25 cellular contexts compared by ENCODE assay signal in genomic region chr15:27592036-27592725, GRCh38.
DNase-seq lines count a peak whose midpoint lies in the region; TF ChIP-seq lines count a peak whose summit lies in the region.
"Had no signal": no experiment of that assay in that cellular context is flagged by ENCODE, and none has a peak within 500 bp of the region (broad histone marks: within the 10 kb centered on the region; RNA-seq: fewer than 3 reads in every experiment).

No MANE protein-coding gene starts in this region.

- H3K4me3 Mint-ChIP-seq in activated T-helper 2 cell treated with anti-CD3 and anti-CD28 coated beads, Interferon-gamma antibody, Interleukin-2, Interleukin-4, amounts not matched to agents 10 μg/mL and 5 μg/mL and 100 μg/mL, durations not matched to agents 14 hours and 24 hours and 36 hours (ENCODE audit: low read depth), result no peak overlapping the region
- H3K4me3 Mint-ChIP-seq: activated CD4-positive, alpha-beta T cell treated with anti-CD3 and anti-CD28 coated beads for 36 hours; dendritic cell treated with granulocyte-macrophage colony-stimulating factor and Interleukin-4, amounts not matched to agents 40 ng/mL and 50 ng/mL, for 4 days; T-helper 17 cell had no signal

- H3K27me3 ChIP-seq in MM.1S (replicated peaks; ENCODE audit: insufficient read depth, low read length), result no peaks in the 10 kb centered on the region
- H3K27me3 ChIP-seq in uterus, result no peaks in the 10 kb centered on the region
- H3K27me3 ChIP-seq: MG63, neutrophil had no signal

- peaks cover 46% of the 10 kb centered on the region for H3K9me3 Mint-ChIP-seq in activated T-helper 2 cell treated with anti-CD3 and anti-CD28 coated beads, Interferon-gamma antibody, Interleukin-2, Interleukin-4, amounts not matched to agents 10 μg/mL and 5 μg/mL and 100 μg/mL, durations not matched to agents 14 hours and 24 hours and 36 hours

- H3K27ac ChIP-seq in MM.1S (ENCODE audit: low read length) (peak overlapping the region; percentile 1; the same call in 1 of the 2 replicates), uterus (no peak overlapping the region)
- H3K27ac ChIP-seq: neutrophil, psoas muscle, RWPE1, SK-N-MC had no signal

- no peak overlapping the region for H3K4me3 ChIP-seq in AG10803 (ENCODE audit: low read length)
- H3K4me3 ChIP-seq in MM.1S (ENCODE audit: low read length), result no peak overlapping the region
- no peak overlapping the region for H3K4me3 ChIP-seq in uterus
- H3K4me3 ChIP-seq: MG63, psoas muscle, SK-N-MC had no signal

- TF ChIP-seq CTCF in AG10803 (conservative IDR thresholded peaks at IDR 0.05; ENCODE audit: low read length) (no peak), MM.1S (IDR thresholded peaks at IDR 0.05; ENCODE audit: low read length) (no peak), uterus (IDR thresholded peaks at IDR 0.05) (no peak)

- H3K4me1 ChIP-seq in MM.1S (ENCODE audit: low read length) (peaks cover 18% of the 10 kb centered on the region), uterus (no peaks in the 10 kb centered on the region)
- H3K4me1 ChIP-seq: psoas muscle had no signal

- H4K20me1 ChIP-seq in MM.1S (ENCODE audit: insufficient read depth, low read length), result no peaks in the 10 kb centered on the region

- no peaks in the 10 kb centered on the region for H3K36me3 Mint-ChIP-seq in activated T-helper 2 cell treated with anti-CD3 and anti-CD28 coated beads, Interferon-gamma antibody, Interleukin-2, Interleukin-4, amounts not matched to agents 10 μg/mL and 5 μg/mL and 100 μg/mL, durations not matched to agents 14 hours and 24 hours and 36 hours (ENCODE audit: low read depth)

- TF ChIP-seq POLR2A in uterus (IDR thresholded peaks at IDR 0.05), result no peak

- no peaks in the 10 kb centered on the region for H3K27me3 Mint-ChIP-seq in activated T-helper 2 cell treated with anti-CD3 and anti-CD28 coated beads, Interferon-gamma antibody, Interleukin-2, Interleukin-4, amounts not matched to agents 10 μg/mL and 5 μg/mL and 100 μg/mL, durations not matched to agents 14 hours and 24 hours and 36 hours (ENCODE audit: low read depth)
- H3K27me3 Mint-ChIP-seq: dendritic cell treated with granulocyte-macrophage colony-stimulating factor and Interleukin-4, amounts not matched to agents 40 ng/mL and 50 ng/mL, for 4 days; T-helper 17 cell had no signal

- DNase-seq in AG10803 (ENCODE audit: low read depth) (peak; percentile 9), MM.1S (peak; percentile 53), astrocyte of the hippocampus (ENCODE audit: low read depth, low spot score) (peak; percentile 60), iPS-NIHi7 (ENCODE audit: extremely low spot score) (peak; percentile 35), DMS153 treated with DMSO at 0.1 percent for 48 hours (lab: John Stamatoyannopoulos, UW; ENCODE audit: unreplicated experiment) (no peak), uterus (no peak), NCI-H1417 (lab: John Stamatoyannopoulos, UW) (no peak)
- DNase-seq in activated T-helper 2 cell treated with anti-CD3 and anti-CD28 coated beads, Interferon-gamma antibody, Interleukin-2, Interleukin-4, amounts not matched to agents 10 μg/mL and 5 μg/mL and 100 μg/mL, durations not matched to agents 14 hours and 24 hours and 36 hours (ENCODE audit: low spot score), result no peak
- DNase-seq: activated CD4-positive, alpha-beta T cell treated with anti-CD3 and anti-CD28 coated beads for 36 hours; activated naive CD4-positive, alpha-beta T cell treated with anti-CD3 and anti-CD28 coated beads, Interleukin-2, amount 50 U/mL, for 16 hours; caudate nucleus; DMS53; GF-D8; IMR-90; MG63; NCI-H2171 treated with DMSO at 0.1 percent for 48 hours; NCI-H524 treated with DMSO at 0.1 percent for 48 hours; psoas muscle; stimulated activated CD8-positive, alpha-beta memory T cell treated with anti-CD3 and anti-CD28 coated beads, Interleukin-4, amount 100 ng/mL, for 48 hours; T-helper 17 cell; trophoblast cell had no signal

- H3K9me3 ChIP-seq in MM.1S (replicated peaks; ENCODE audit: insufficient read depth, low read length), result no peaks in the 10 kb centered on the region
- H3K9me3 ChIP-seq in uterus, result no peaks in the 10 kb centered on the region
- H3K9me3 ChIP-seq: MG63, neutrophil, psoas muscle had no signal

- no peaks in the 10 kb centered on the region for H3K36me3 ChIP-seq in MM.1S (replicated peaks; ENCODE audit: insufficient read depth, low read length)
- no peaks in the 10 kb centered on the region for H3K36me3 ChIP-seq in uterus
- H3K36me3 ChIP-seq: MG63, neutrophil had no signal

- no peak overlapping the region for H2AFZ ChIP-seq in MM.1S (ENCODE audit: low read length)

- H3F3A ChIP-seq in MM.1S (ENCODE audit: insufficient read depth, low read length), result peaks cover 10% of the 10 kb centered on the region

- H3K79me2 ChIP-seq in MM.1S (ENCODE audit: low read length), result no peaks in the 10 kb centered on the region

- H3K9me2 ChIP-seq in MM.1S (replicated peaks; ENCODE audit: insufficient read depth, low read length), result no peaks in the 10 kb centered on the region

- no peak overlapping the region for H3K9ac ChIP-seq in MM.1S (ENCODE audit: low read length)

- H3K4me1 Mint-ChIP-seq in activated T-helper 2 cell treated with anti-CD3 and anti-CD28 coated beads, Interferon-gamma antibody, Interleukin-2, Interleukin-4, amounts not matched to agents 10 μg/mL and 5 μg/mL and 100 μg/mL, durations not matched to agents 14 hours and 24 hours and 36 hours (ENCODE audit: low read depth), result no peaks in the 10 kb centered on the region
- H3K4me1 Mint-ChIP-seq: activated CD4-positive, alpha-beta T cell treated with anti-CD3 and anti-CD28 coated beads for 36 hours; T-helper 17 cell had no signal

- H3K27ac Mint-ChIP-seq in activated T-helper 2 cell treated with anti-CD3 and anti-CD28 coated beads, Interferon-gamma antibody, Interleukin-2, Interleukin-4, amounts not matched to agents 10 μg/mL and 5 μg/mL and 100 μg/mL, durations not matched to agents 14 hours and 24 hours and 36 hours, result no peak overlapping the region
- H3K27ac Mint-ChIP-seq: activated CD4-positive, alpha-beta T cell treated with anti-CD3 and anti-CD28 coated beads for 36 hours; dendritic cell treated with granulocyte-macrophage colony-stimulating factor and Interleukin-4, amounts not matched to agents 40 ng/mL and 50 ng/mL, for 4 days; T-helper 17 cell had no signal

- no peak overlapping the region for H3K4me2 ChIP-seq in MM.1S (ENCODE audit: low read depth, low read length)

- intact Hi-C loops in uterus (cut with DNase I; ENCODE audit: low total_unique reads), result no loop called here
- intact Hi-C loops in activated T-helper 2 cell treated with anti-CD3 and anti-CD28 coated beads, Interferon-gamma antibody, Interleukin-2, Interleukin-4, amounts not matched to agents 10 μg/mL and 5 μg/mL and 100 μg/mL, durations not matched to agents 14 hours and 24 hours and 36 hours (cut with micrococcal nuclease), result no loop called here

Comparison
In these comparisons a context has a peak if more than half of its experiments do, and no peak if none do; other contexts are left out.
1. DNase-seq: peak in AG10803 (single experiment), MM.1S (single experiment), astrocyte of the hippocampus (single experiment) and iPS-NIHi7 (single experiment); none in DMS153 treated with DMSO at 0.1 percent for 48 hours (single experiment), uterus (0 of 2), NCI-H1417 (0 of 3) and activated T-helper 2 cell treated with anti-CD3 and anti-CD28 coated beads, Interferon-gamma antibody, Interleukin-2, Interleukin-4, amounts not matched to agents 10 μg/mL and 5 μg/mL and 100 μg/mL, durations not matched to agents 14 hours and 24 hours and 36 hours (single experiment).